8 cellular contexts compared by ENCODE assay signal in genomic region chr20:30811896-30812671, GRCh38.
DNase-seq lines count a peak whose midpoint lies in the region; ATAC-seq, FAIRE-seq and TF ChIP-seq lines count a peak whose summit lies in the region.

No MANE protein-coding gene starts in this region.

- no peak for TF ChIP-seq CTCF in GM12865 (IDR thresholded peaks at IDR 0.05; ENCODE audit: insufficient read depth, low read depth, low read length, missing control alignments)
- TF ChIP-seq CTCF in WI38 (IDR thresholded peaks at IDR 0.05; ENCODE audit: low read depth, low read length), result no peak

- peaks cover 0 to 14% (median 3%) of the 10 kb centered on the region in 5 donors for H3K27me3 Mint-ChIP-seq in naive thymus-derived CD8-positive, alpha-beta T cell

- no peak overlapping the region for H3K4me3 Mint-ChIP-seq in naive thymus-derived CD8-positive, alpha-beta T cell

- POLR2A ChIA-PET in naive thymus-derived CD8-positive, alpha-beta T cell (lab: Charles Lee), result no interaction called here

- H3K27ac Mint-ChIP-seq in naive thymus-derived CD8-positive, alpha-beta T cell, result no peak overlapping the region

- peaks cover 0 to 9% (median 3%) of the 10 kb centered on the region in 3 donors for H3K36me3 Mint-ChIP-seq in naive thymus-derived CD8-positive, alpha-beta T cell

- no peak for FAIRE-seq in GM19239 (lab: Jason Lieb, UNC)

- H3K4me1 Mint-ChIP-seq in naive thymus-derived CD8-positive, alpha-beta T cell, result peaks cover 0 to 11% (median 0%) of the 10 kb centered on the region in 4 donors

- H3K9me3 Mint-ChIP-seq in naive thymus-derived CD8-positive, alpha-beta T cell, result peaks cover 0 to 18% (median 12%) of the 10 kb centered on the region in 9 donors

- H3K4me3 ChIP-seq in GM12865 (ENCODE audit: low read depth, low read length) (peak overlapping the region; percentile 38), WI38 (ENCODE audit: low read depth, low read length) (0 out of 2 replicates have a peak overlapping the region, but pooled peaks have one; percentile 8)

- ATAC-seq in HG03521 (IDR thresholded peaks at IDR 0.05; ENCODE audit: unreplicated experiment) (peak; percentile 65), GM18861 (IDR thresholded peaks at IDR 0.05; ENCODE audit: unreplicated experiment) (no peak)
- ATAC-seq in naive thymus-derived CD8-positive, alpha-beta T cell, result no peak

- DNase-seq in GM12865 (ENCODE audit: low read depth), result peak; percentile 66
- peak; percentile 18 to 26 for DNase-seq in hippocampal formation (lab: John Stamatoyannopoulos, UW)
- no peak for DNase-seq in naive thymus-derived CD8-positive, alpha-beta T cell
- DNase-seq in GM19239 (ENCODE audit: insufficient read length, low spot score), result no peak
- no peak for DNase-seq in NCI-H1436 treated with DMSO at 0.1 percent for 48 hours (lab: John Stamatoyannopoulos, UW)

Comparison
In these comparisons a context has a peak if more than half of its experiments do, and no peak if none do; other contexts are left out.
1. DNase-seq: peak in GM12865 (single experiment) and hippocampal formation (2 of 2); none in naive thymus-derived CD8-positive, alpha-beta T cell (0 of 10), GM19239 (single experiment) and NCI-H1436 treated with DMSO at 0.1 percent for 48 hours (single experiment).